Comparison of ENCODE assay signal across 17 cellular contexts in the genomic region with DNA sequence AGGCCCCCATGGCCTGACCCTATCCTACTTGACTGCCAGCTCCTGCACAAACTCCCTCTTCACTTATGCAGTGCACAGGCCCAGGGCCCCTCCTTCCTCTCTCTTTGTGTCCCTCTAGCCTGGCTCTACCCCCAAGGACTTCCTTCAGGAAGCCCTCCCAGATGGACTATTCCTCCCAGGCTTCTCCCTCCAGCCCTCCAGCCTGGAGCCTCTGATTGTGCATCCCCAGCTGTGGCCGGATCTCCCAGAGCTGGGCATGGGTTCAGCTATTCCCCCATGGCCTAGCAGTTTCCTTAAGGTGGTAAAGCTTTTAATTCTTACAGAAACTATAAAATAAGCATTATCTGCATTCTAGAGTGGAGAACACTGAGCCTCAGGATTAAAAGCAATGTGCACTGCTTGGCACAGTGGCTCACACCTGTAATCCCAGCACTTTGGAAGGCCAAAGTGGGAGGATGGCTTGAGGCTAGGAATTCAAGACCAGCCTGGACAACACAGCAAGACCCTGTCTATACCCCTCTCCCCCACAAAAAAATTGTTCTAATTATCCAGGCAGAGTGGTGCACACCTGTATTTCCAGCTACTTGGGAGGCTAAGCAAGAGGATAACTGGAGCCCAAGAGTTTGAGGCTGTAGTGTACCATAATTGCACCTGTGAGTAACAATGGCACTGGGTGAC. TPM values are rescaled to one million over a fixed set of nuclear protein-coding genes. Genes with fewer than 3 reads are reported as not detected.
"Had no signal": no experiment of that assay in that cellular context is flagged by ENCODE, and none has a peak within 500 bp of the region (broad histone marks: within the 10 kb centered on the region; RNA-seq: fewer than 3 reads in every experiment).

No MANE protein-coding gene starts in this region.

- H3K36me3 Mint-ChIP-seq: naive thymus-derived CD8-positive, alpha-beta T cell; T-cell had no signal

- H3K4me1 Mint-ChIP-seq: activated T-helper 17 cell treated with anti-CD3 and anti-CD28 coated beads, Interleukin-2, amount 50 U/mL, for 72 hours; naive thymus-derived CD8-positive, alpha-beta T cell; T-cell had no signal

- H3K27me3 ChIP-seq: ascending aorta had no signal

- H3K4me1 ChIP-seq: ascending aorta had no signal

- H3K27ac Mint-ChIP-seq: activated naive CD4-positive, alpha-beta T cell treated with anti-CD3 and anti-CD28 coated beads for 36 hours; activated T-helper 17 cell treated with anti-CD3 and anti-CD28 coated beads, Interleukin-2, amount 50 U/mL, for 72 hours; naive thymus-derived CD8-positive, alpha-beta T cell; T-cell had no signal

- ATAC-seq: activated CD4-positive, CD25-positive, alpha-beta regulatory T cell treated with anti-CD3 and anti-CD28 coated beads, Interleukin-2, amount 50 U/mL, for 24 hours; activated T-helper 17 cell treated with anti-CD3 and anti-CD28 coated beads, Interleukin-2, amount 50 U/mL, for 72 hours; esophagus mucosa; naive thymus-derived CD8-positive, alpha-beta T cell; right cardiac atrium; stimulated activated naive CD8-positive, alpha-beta T cell treated with anti-CD3 and anti-CD28 coated beads, Interleukin-15, Interleukin-2, amounts not matched to agents 100 U/mL and 50 U/mL, for 24 hours; T-cell had no signal

- H3K36me3 ChIP-seq: ascending aorta, prostate gland had no signal

- H3K27me3 Mint-ChIP-seq: activated T-helper 17 cell treated with anti-CD3 and anti-CD28 coated beads, Interleukin-2, amount 50 U/mL, for 72 hours had no signal

- H3K9me3 ChIP-seq: ascending aorta, mucosa of descending colon, prostate gland had no signal

- H3K4me3 Mint-ChIP-seq: activated naive CD4-positive, alpha-beta T cell treated with anti-CD3 and anti-CD28 coated beads for 36 hours; activated T-helper 17 cell treated with anti-CD3 and anti-CD28 coated beads, Interleukin-2, amount 50 U/mL, for 72 hours; naive thymus-derived CD8-positive, alpha-beta T cell; T-cell had no signal

- H3K27ac ChIP-seq: ascending aorta, prostate gland had no signal

- H3K4me3 ChIP-seq: ascending aorta, lung, mucosa of descending colon, prostate gland had no signal

- DNase-seq: activated CD4-positive, alpha-beta T cell treated with anti-CD3 and anti-CD28 coated beads, Interleukin-2, amount 50 U/mL, for 1 hour; activated CD8-positive, alpha-beta memory T cell treated with anti-CD3 and anti-CD28 coated beads for 24 hours; activated naive CD4-positive, alpha-beta T cell treated with anti-CD3 and anti-CD28 coated beads for 36 hours; activated T-cell treated with anti-CD3 and anti-CD28 coated beads for 4 hours; naive thymus-derived CD8-positive, alpha-beta T cell; right cardiac atrium; small intestine; stimulated activated naive CD8-positive, alpha-beta T cell treated with anti-CD3 and anti-CD28 coated beads, Interleukin-15, Interleukin-2, amounts not matched to agents 100 U/mL and 50 U/mL, for 24 hours; T-cell; T-helper 9 cell had no signal

- FAIRE-seq: small intestine had no signal

- H3K9me3 Mint-ChIP-seq: activated naive CD4-positive, alpha-beta T cell treated with anti-CD3 and anti-CD28 coated beads for 36 hours; activated T-helper 17 cell treated with anti-CD3 and anti-CD28 coated beads, Interleukin-2, amount 50 U/mL, for 72 hours; naive thymus-derived CD8-positive, alpha-beta T cell; T-cell had no signal

RNA-seq across cellular contexts. Expression of a gene that starts 16.8 kb away (rescaled TPM):
- polyA plus RNA-seq: naive thymus-derived CD8-positive, alpha-beta T cell had no signal
